Comparison of ENCODE assay signal across 16 cellular contexts in genomic region chr4:112647785-112648184, GRCh38.
"Had no signal": no experiment of that assay in that cellular context is flagged by ENCODE, and none has a peak within 500 bp of the region (broad histone marks: within the 10 kb centered on the region; RNA-seq: fewer than 3 reads in every experiment).

No MANE protein-coding gene starts in this region.

- H3K9me3 Mint-ChIP-seq: activated CD4-positive, alpha-beta memory T cell treated with anti-CD3 and anti-CD28 coated beads for 36 hours; activated naive CD8-positive, alpha-beta T cell treated with anti-CD3 and anti-CD28 coated beads for 36 hours; immature natural killer cell; naive B cell; stimulated activated naive B cell treated with anti-CD40 and anti-IgM and Interleukin-4, amounts not matched to agents 10 μg/mL and 1 μg/mL and 100 μg/mL, for 72 hours had no signal

- ATAC-seq: heart right ventricle; lower lobe of right lung; right lobe of liver; stimulated activated naive B cell treated with anti-CD40 and anti-IgM and Interleukin-4, amounts not matched to agents 10 μg/mL and 1 μg/mL and 100 μg/mL, for 72 hours had no signal

- H3K27ac ChIP-seq: breast epithelium, lower lobe of right lung, neutrophil, right lobe of liver, tibial nerve, vagina had no signal

- H3K27me3 ChIP-seq: breast epithelium, heart right ventricle, neutrophil, right lobe of liver, tibial nerve, vagina had no signal

- DNase-seq: activated CD4-positive, alpha-beta memory T cell treated with anti-CD3 and anti-CD28 coated beads for 36 hours; activated CD4-positive, alpha-beta T cell treated with anti-CD3 and anti-CD28 coated beads for 1 hour; activated gamma-delta T cell treated with Interleukin-2 at 50 U/mL for 16 hours; activated naive CD8-positive, alpha-beta T cell treated with anti-CD3 and anti-CD28 coated beads for 36 hours; activated T-cell treated with anti-CD3 and anti-CD28 coated beads, Interleukin-2, amount 50 U/mL, for 48 hours; foreskin melanocyte; heart right ventricle; immature natural killer cell; lower lobe of right lung; naive B cell; right lobe of liver; stimulated activated naive B cell treated with anti-CD40 and anti-IgM and Interleukin-4, amounts not matched to agents 10 μg/mL and 1 μg/mL and 100 μg/mL, for 72 hours had no signal

- H3K4me3 Mint-ChIP-seq: activated CD4-positive, alpha-beta memory T cell treated with anti-CD3 and anti-CD28 coated beads for 36 hours; activated naive CD8-positive, alpha-beta T cell treated with anti-CD3 and anti-CD28 coated beads for 36 hours; immature natural killer cell; naive B cell; stimulated activated naive B cell treated with anti-CD40 and anti-IgM and Interleukin-4, amounts not matched to agents 10 μg/mL and 1 μg/mL and 100 μg/mL, for 72 hours had no signal

- H3K27ac Mint-ChIP-seq: activated CD4-positive, alpha-beta memory T cell treated with anti-CD3 and anti-CD28 coated beads for 36 hours; activated naive CD8-positive, alpha-beta T cell treated with anti-CD3 and anti-CD28 coated beads for 36 hours; stimulated activated naive B cell treated with anti-CD40 and anti-IgM and Interleukin-4, amounts not matched to agents 10 μg/mL and 1 μg/mL and 100 μg/mL, for 72 hours had no signal

- H3K4me1 ChIP-seq: breast epithelium, lower lobe of right lung, right lobe of liver, vagina had no signal

- H3K4me3 ChIP-seq: breast epithelium, heart right ventricle, lower lobe of right lung, right lobe of liver, tibial nerve, vagina had no signal

- H3K27me3 Mint-ChIP-seq: activated CD4-positive, alpha-beta memory T cell treated with anti-CD3 and anti-CD28 coated beads for 36 hours; activated naive CD8-positive, alpha-beta T cell treated with anti-CD3 and anti-CD28 coated beads for 36 hours; naive B cell; stimulated activated naive B cell treated with anti-CD40 and anti-IgM and Interleukin-4, amounts not matched to agents 10 μg/mL and 1 μg/mL and 100 μg/mL, for 72 hours had no signal

- H3K9me3 ChIP-seq: breast epithelium, heart right ventricle, lower lobe of right lung, neutrophil, right lobe of liver, tibial nerve, vagina had no signal
